ENCODE assay signal across 13 cellular contexts in the genomic region with DNA sequence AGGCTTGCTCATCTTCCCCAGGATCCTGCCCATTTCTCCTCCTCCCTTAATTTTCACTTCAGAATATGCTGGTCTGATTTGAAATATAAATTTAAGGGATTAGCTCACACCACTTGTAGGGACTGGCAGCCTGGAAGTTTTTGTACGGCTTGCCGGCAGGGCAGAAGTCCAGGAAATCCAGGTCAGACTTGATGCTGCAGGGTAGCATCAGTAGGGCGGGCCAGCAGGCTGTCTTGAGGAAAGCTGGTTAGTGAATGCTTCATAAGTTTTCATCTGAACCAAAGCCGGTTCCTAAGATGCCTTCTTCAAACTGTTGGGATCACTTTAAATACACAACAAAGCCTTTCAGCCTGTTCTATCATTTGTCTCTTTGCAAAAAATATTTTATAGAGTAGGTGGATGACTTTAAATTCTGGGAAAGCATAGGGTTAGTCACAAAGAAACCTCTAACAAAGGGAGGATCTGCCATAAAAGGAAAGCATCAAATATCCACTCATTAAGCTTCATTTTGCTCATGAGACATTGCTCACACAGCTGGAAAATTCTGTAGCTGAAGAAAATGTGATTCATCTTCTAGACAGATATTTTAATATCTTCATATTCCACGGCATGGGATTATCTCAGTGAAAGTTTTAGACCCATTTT.
A peak's percentile ranks its signal among the peaks of the same experiment; 100 is the strongest.
DNase-seq lines count a peak whose midpoint lies in the region; ATAC-seq and TF ChIP-seq lines count a peak whose summit lies in the region.
"Had no signal": no experiment of that assay in that cellular context is flagged by ENCODE, and none has a peak within 500 bp of the region (broad histone marks: within the 10 kb centered on the region; RNA-seq: fewer than 3 reads in every experiment).

No MANE protein-coding gene starts in this region.

- H3K79me2 ChIP-seq in fibroblast of lung (ENCODE audit: control insufficient read depth, insufficient read depth, low read length): no peaks in the 10 kb centered on the region

- TF ChIP-seq CTCF in natural killer cell (IDR thresholded peaks at IDR 0.05) (no peak), fibroblast of lung (conservative IDR thresholded peaks at IDR 0.05 in 1 of 2, IDR thresholded peaks at IDR 0.05 in 1 of 2; ENCODE audit: low read depth in 1 of 2, low read length in 2 of 2) (no peak)

- H3K27me3 Mint-ChIP-seq in natural killer cell treated with Interleukin-12 subunit alpha and Interleukin-12 subunit beta and Interleukin-15 and Interleukin-18, amount 100 ng/mL, for 72 hours: no peaks in the 10 kb centered on the region
- no peaks in the 10 kb centered on the region for H3K27me3 Mint-ChIP-seq in natural killer cell (ENCODE audit: low read depth in 2 of 2)
- H3K27me3 Mint-ChIP-seq in activated T-cell treated with anti-CD3 and anti-CD28 coated beads, Interleukin-2, amount 50 U/mL, for 72 hours (ENCODE audit: low read depth): no peaks in the 10 kb centered on the region
- H3K27me3 Mint-ChIP-seq in stimulated activated naive CD8-positive, alpha-beta T cell treated with anti-CD3 and anti-CD28 coated beads, Interleukin-15, amount 100 ng/mL, for 72 hours: no peaks in the 10 kb centered on the region

- no peak for DNase-seq in natural killer cell treated with Interleukin-12 subunit alpha and Interleukin-12 subunit beta and Interleukin-15 and Interleukin-18, amount 100 ng/mL, for 72 hours (ENCODE audit: low spot score)
- DNase-seq in natural killer cell: no peak
- no peak for DNase-seq in activated T-cell treated with anti-CD3 and anti-CD28 coated beads, Interleukin-2, amount 50 U/mL, for 72 hours
- DNase-seq in fibroblast of lung (ENCODE audit: low read depth in 2 of 2): peak; percentile 8 to 76
- no peak for DNase-seq in stimulated activated naive CD8-positive, alpha-beta T cell treated with anti-CD3 and anti-CD28 coated beads, Interleukin-15, amount 100 ng/mL, for 72 hours
- no peak for DNase-seq in H4 (ENCODE audit: low spot score)
- DNase-seq in SKM-1 treated with dmso at 0.1 percent for 144 hours (lab: John Stamatoyannopoulos, UW; ENCODE audit: unreplicated experiment): no peak
- DNase-seq in DMS53 (lab: John Stamatoyannopoulos, UW): no peak
- DNase-seq: cerebellar nuclear complex; left colon; NCI-H1436 treated with DMSO at 0.1 percent for 48 hours; stimulated activated CD8-positive, alpha-beta memory T cell treated with anti-CD3 and anti-CD28 coated beads, Interleukin-4, amount 100 ng/mL, for 48 hours had no signal

- no peak overlapping the region for H2AFZ ChIP-seq in fibroblast of lung (ENCODE audit: low read length)

- no peak overlapping the region for H3K9ac ChIP-seq in fibroblast of lung (ENCODE audit: insufficient read depth, low read length)

- no peaks in the 10 kb centered on the region for H3K4me1 ChIP-seq in fibroblast of lung (ENCODE audit: control insufficient read depth, extremely low read depth, insufficient read depth, low read length)

- no peaks in the 10 kb centered on the region for H3K9me3 ChIP-seq in fibroblast of lung (ENCODE audit: control insufficient read depth, insufficient read depth, low read depth, low read length)

- no peaks in the 10 kb centered on the region for H4K20me1 ChIP-seq in fibroblast of lung (ENCODE audit: control insufficient read depth, extremely low read depth, insufficient read depth, low read length)

- H3K27ac ChIP-seq in fibroblast of lung (ENCODE audit: insufficient read depth, low read length): no peak overlapping the region

- no peak overlapping the region for H3K4me2 ChIP-seq in fibroblast of lung (ENCODE audit: extremely low read depth, insufficient read depth, low read length)

- H3K4me1 Mint-ChIP-seq in natural killer cell treated with Interleukin-12 subunit alpha and Interleukin-12 subunit beta and Interleukin-15 and Interleukin-18, amount 100 ng/mL, for 72 hours (ENCODE audit: low read depth in 2 of 2): peaks cover 23 to 34% of the 10 kb centered on the region in 2 donors
- H3K4me1 Mint-ChIP-seq in natural killer cell: peaks cover 4% of the 10 kb centered on the region in 2 donors
- H3K4me1 Mint-ChIP-seq in activated T-cell treated with anti-CD3 and anti-CD28 coated beads, Interleukin-2, amount 50 U/mL, for 72 hours (ENCODE audit: low read depth): peaks cover 66% of the 10 kb centered on the region
- H3K4me1 Mint-ChIP-seq in stimulated activated naive CD8-positive, alpha-beta T cell treated with anti-CD3 and anti-CD28 coated beads, Interleukin-15, amount 100 ng/mL, for 72 hours: peaks cover 63% of the 10 kb centered on the region

- peak in 1 of 2 donors; percentile 28 for ATAC-seq in natural killer cell treated with Interleukin-12 subunit alpha and Interleukin-12 subunit beta and Interleukin-15 and Interleukin-18, amount 100 ng/mL, for 72 hours
- no peak for ATAC-seq in natural killer cell
- peak; percentile 57 to 62 for ATAC-seq in activated T-cell treated with anti-CD3 and anti-CD28 coated beads, Interleukin-2, amount 50 U/mL, for 72 hours (replicated peaks in 1 of 2)
- ATAC-seq in stimulated activated naive CD8-positive, alpha-beta T cell treated with anti-CD3 and anti-CD28 coated beads, Interleukin-15, amount 100 ng/mL, for 72 hours: peak; percentile 61
- ATAC-seq: left colon had no signal

- peaks cover 4% of the 10 kb centered on the region for H3K36me3 Mint-ChIP-seq in natural killer cell treated with Interleukin-12 subunit alpha and Interleukin-12 subunit beta and Interleukin-15 and Interleukin-18, amount 100 ng/mL, for 72 hours
- H3K36me3 Mint-ChIP-seq in natural killer cell: no peaks in the 10 kb centered on the region
- H3K36me3 Mint-ChIP-seq in activated T-cell treated with anti-CD3 and anti-CD28 coated beads, Interleukin-2, amount 50 U/mL, for 72 hours (ENCODE audit: insufficient read depth in 2 of 2): peaks cover 18 to 28% of the 10 kb centered on the region in 2 donors

- H3K4me3 Mint-ChIP-seq in natural killer cell treated with Interleukin-12 subunit alpha and Interleukin-12 subunit beta and Interleukin-15 and Interleukin-18, amount 100 ng/mL, for 72 hours: peak overlapping the region; percentile 74
- no peak overlapping the region for H3K4me3 Mint-ChIP-seq in natural killer cell
- peak overlapping the region; percentile 96 to 99 for H3K4me3 Mint-ChIP-seq in activated T-cell treated with anti-CD3 and anti-CD28 coated beads, Interleukin-2, amount 50 U/mL, for 72 hours
- peak overlapping the region; percentile 89 to 96 for H3K4me3 Mint-ChIP-seq in stimulated activated naive CD8-positive, alpha-beta T cell treated with anti-CD3 and anti-CD28 coated beads, Interleukin-15, amount 100 ng/mL, for 72 hours
- H3K4me3 Mint-ChIP-seq: CD14-positive monocyte had no signal

- H3K27ac Mint-ChIP-seq in natural killer cell treated with Interleukin-12 subunit alpha and Interleukin-12 subunit beta and Interleukin-15 and Interleukin-18, amount 100 ng/mL, for 72 hours: peak overlapping the region; percentile 63 to 85
- H3K27ac Mint-ChIP-seq in natural killer cell: no peak overlapping the region
- peak overlapping the region; percentile 100 for H3K27ac Mint-ChIP-seq in activated T-cell treated with anti-CD3 and anti-CD28 coated beads, Interleukin-2, amount 50 U/mL, for 72 hours
- H3K27ac Mint-ChIP-seq in stimulated activated naive CD8-positive, alpha-beta T cell treated with anti-CD3 and anti-CD28 coated beads, Interleukin-15, amount 100 ng/mL, for 72 hours: peak overlapping the region; percentile 95 to 98

- no peak overlapping the region for H3K4me3 ChIP-seq in fibroblast of lung (replicated peaks in 1 of 4; ENCODE audit: control extremely low read depth in 1 of 4, insufficient read depth in 1 of 4, low read depth in 3 of 4, low read length in 4 of 4)

- no peaks in the 10 kb centered on the region for H3K9me3 Mint-ChIP-seq in natural killer cell treated with Interleukin-12 subunit alpha and Interleukin-12 subunit beta and Interleukin-15 and Interleukin-18, amount 100 ng/mL, for 72 hours
- H3K9me3 Mint-ChIP-seq in natural killer cell: no peaks in the 10 kb centered on the region
- no peaks in the 10 kb centered on the region for H3K9me3 Mint-ChIP-seq in activated T-cell treated with anti-CD3 and anti-CD28 coated beads, Interleukin-2, amount 50 U/mL, for 72 hours
- H3K9me3 Mint-ChIP-seq in stimulated activated naive CD8-positive, alpha-beta T cell treated with anti-CD3 and anti-CD28 coated beads, Interleukin-15, amount 100 ng/mL, for 72 hours: no peaks in the 10 kb centered on the region
- H3K9me3 Mint-ChIP-seq: CD14-positive monocyte had no signal

- H3K27me3 ChIP-seq in fibroblast of lung (ENCODE audit: control insufficient read depth, insufficient read depth, low read length): no peaks in the 10 kb centered on the region

- intact Hi-C loops in natural killer cell (cut with micrococcal nuclease): no loop called here

- no peaks in the 10 kb centered on the region for H3K36me3 ChIP-seq in fibroblast of lung (ENCODE audit: control insufficient read depth, insufficient read depth, low read length)

Comparison
In these comparisons a context has a peak if more than half of its experiments do, and no peak if none do; other contexts are left out.
1. H3K27ac Mint-ChIP-seq: peak in natural killer cell treated with Interleukin-12 subunit alpha and Interleukin-12 subunit beta and Interleukin-15 and Interleukin-18, amount 100 ng/mL, for 72 hours (2 of 2), activated T-cell treated with anti-CD3 and anti-CD28 coated beads, Interleukin-2, amount 50 U/mL, for 72 hours (single experiment) and stimulated activated naive CD8-positive, alpha-beta T cell treated with anti-CD3 and anti-CD28 coated beads, Interleukin-15, amount 100 ng/mL, for 72 hours (2 of 2); none in natural killer cell (0 of 2).
2. ATAC-seq: peak in activated T-cell treated with anti-CD3 and anti-CD28 coated beads, Interleukin-2, amount 50 U/mL, for 72 hours (2 of 2) and stimulated activated naive CD8-positive, alpha-beta T cell treated with anti-CD3 and anti-CD28 coated beads, Interleukin-15, amount 100 ng/mL, for 72 hours (single experiment); none in natural killer cell (0 of 3).
3. DNase-seq: peak in fibroblast of lung (2 of 2); none in natural killer cell treated with Interleukin-12 subunit alpha and Interleukin-12 subunit beta and Interleukin-15 and Interleukin-18, amount 100 ng/mL, for 72 hours (single experiment), natural killer cell (single experiment), activated T-cell treated with anti-CD3 and anti-CD28 coated beads, Interleukin-2, amount 50 U/mL, for 72 hours (0 of 2), stimulated activated naive CD8-positive, alpha-beta T cell treated with anti-CD3 and anti-CD28 coated beads, Interleukin-15, amount 100 ng/mL, for 72 hours (0 of 2), H4 (single experiment), SKM-1 treated with dmso at 0.1 percent for 144 hours (single experiment) and DMS53 (single experiment).